In genomic region chr20:59413326-59413865, GRCh38 we compare ENCODE assay signal across 17 cellular contexts.
DNase-seq lines count a peak whose midpoint lies in the region; TF ChIP-seq lines count a peak whose summit lies in the region.
"Had no signal": no experiment of that assay in that cellular context is flagged by ENCODE, and none has a peak within 500 bp of the region (broad histone marks: within the 10 kb centered on the region; RNA-seq: fewer than 3 reads in every experiment).

No MANE protein-coding gene starts in this region.

- H3K9me3 Mint-ChIP-seq in nephron progenitor cell, result peaks cover 26% of the 10 kb centered on the region

- TF ChIP-seq CTCF in nephron progenitor cell (IDR thresholded peaks at IDR 0.05), result no peak

- H3K36me3 Mint-ChIP-seq in nephron progenitor cell (ENCODE audit: low read depth), result no peaks in the 10 kb centered on the region

- H3K4me1 Mint-ChIP-seq in nephron progenitor cell, result peaks cover 29% of the 10 kb centered on the region

- peaks cover 35% of the 10 kb centered on the region for H3K27me3 Mint-ChIP-seq in nephron progenitor cell (ENCODE audit: low read depth, poor library complexity)

- DNase-seq in NCI-H748 (lab: John Stamatoyannopoulos, UW; ENCODE audit: unreplicated experiment) (peak; percentile 65), NCI-H748 treated with DMSO at 0.1 percent for 48 hours (lab: John Stamatoyannopoulos, UW) (no peak), NCI-H69 (lab: John Stamatoyannopoulos, UW) (peak; percentile 88), nephron progenitor cell (no peak), retina (peak; percentile 39), hippocampal formation (lab: John Stamatoyannopoulos, UW) (no peak), NCI-H446 (lab: John Stamatoyannopoulos, UW) (no peak), NCI-H1436 treated with DMSO at 0.1 percent for 48 hours (lab: John Stamatoyannopoulos, UW) (no peak)
- DNase-seq: GDM1, Kasumi-1, NCI-H1092 treated with DMSO at 0.1 percent for 48 hours, NCI-H2029, NCI-H226, NCI-H510A treated with DMSO at 0.1 percent for 48 hours, Right ventricle myocardium superior had no signal

- H3K4me3 Mint-ChIP-seq in nephron progenitor cell, result no peak overlapping the region
- H3K4me3 Mint-ChIP-seq: GM23338, H9 had no signal

- H3K27ac Mint-ChIP-seq in nephron progenitor cell, result peak overlapping the region; percentile 39
- H3K27ac Mint-ChIP-seq: GM23338, H9 had no signal

Comparison
In these comparisons a context has a peak if more than half of its experiments do, and no peak if none do; other contexts are left out.
1. DNase-seq: peak in NCI-H748 (single experiment), NCI-H69 (single experiment) and retina (single experiment); none in NCI-H748 treated with DMSO at 0.1 percent for 48 hours (single experiment), nephron progenitor cell (single experiment), hippocampal formation (0 of 2), NCI-H446 (0 of 2) and NCI-H1436 treated with DMSO at 0.1 percent for 48 hours (single experiment).